In genomic region chr3:142580061-142580423, GRCh38 we compare ENCODE assay signal across 13 cellular contexts. TPM values are rescaled to one million over a fixed set of nuclear protein-coding genes. Genes with fewer than 3 reads are reported as not detected.
DNase-seq lines count a peak whose midpoint lies in the region; ATAC-seq, FAIRE-seq and TF ChIP-seq lines count a peak whose summit lies in the region.
"Had no signal": no experiment of that assay in that cellular context is flagged by ENCODE, and none has a peak within 500 bp of the region (broad histone marks: within the 10 kb centered on the region; RNA-seq: fewer than 3 reads in every experiment).

No MANE protein-coding gene starts in this region.

- no peak for TF ChIP-seq POLR2A in K562 (conservative IDR thresholded peaks at IDR 0.05)
- no peak for TF ChIP-seq POLR2A in prostate gland (IDR thresholded peaks at IDR 0.05)

- H3K27me3 Mint-ChIP-seq in activated CD4-positive, alpha-beta T cell treated with anti-CD3 and anti-CD28 coated beads, Interleukin-2, amount 10 ng/mL, durations not matched to agents 24 days and 14 days, result peaks cover 24% of the 10 kb centered on the region
- H3K27me3 Mint-ChIP-seq in IgD-negative memory B cell (no peaks in the 10 kb centered on the region), osteocyte (ENCODE audit: unreplicated experiment) (peaks cover 11% of the 10 kb centered on the region)

- peaks cover 36% of the 10 kb centered on the region for H3K4me1 Mint-ChIP-seq in activated CD4-positive, alpha-beta T cell treated with anti-CD3 and anti-CD28 coated beads, Interleukin-2, amount 10 ng/mL, durations not matched to agents 24 days and 14 days
- H3K4me1 Mint-ChIP-seq in IgD-negative memory B cell, result peaks cover 23 to 32% (median 30%) of the 10 kb centered on the region in 3 donors
- peaks cover 26% of the 10 kb centered on the region for H3K4me1 Mint-ChIP-seq in osteocyte (ENCODE audit: unreplicated experiment)

- peaks cover 8% of the 10 kb centered on the region for H3K36me3 Mint-ChIP-seq in activated CD4-positive, alpha-beta T cell treated with anti-CD3 and anti-CD28 coated beads, Interleukin-2, amount 10 ng/mL, durations not matched to agents 24 days and 14 days (ENCODE audit: low read depth)
- H3K36me3 Mint-ChIP-seq in IgD-negative memory B cell (peaks cover 6% of the 10 kb centered on the region), osteocyte (ENCODE audit: unreplicated experiment) (no peaks in the 10 kb centered on the region)

- H3K27ac ChIP-seq in K562 (ENCODE audit: extremely low read depth, low read depth, low read length) (no peak overlapping the region), prostate gland (no peak overlapping the region)

- FAIRE-seq in K562 (lab: Jason Lieb, UNC), result no peak

- CTCF ChIA-PET in K562 (lab: Yijun Ruan, JAX; ENCODE audit: low intra/inter-chr PET ratio), result no interaction called here

- DNase-seq in activated CD4-positive, alpha-beta T cell treated with anti-CD3 and anti-CD28 coated beads, Interleukin-2, amount 10 ng/mL, durations not matched to agents 24 days and 14 days, result no peak
- DNase-seq in activated CD4-positive, alpha-beta T cell treated with anti-CD3 and anti-CD28 coated beads, Interleukin-2, amount 50 U/mL, for 48 hours, result no peak
- DNase-seq in K562 (ENCODE audit: extremely low read depth in 1 of 4, low spot score in 3 of 4), result no peak
- DNase-seq in osteocyte (ENCODE audit: extremely low spot score, unreplicated experiment), result no peak
- DNase-seq in HPDE6-E6E7 (ENCODE audit: extremely low spot score), result no peak
- no peak for DNase-seq in foreskin fibroblast
- no peak for DNase-seq in prostate gland (ENCODE audit: low spot score)
- DNase-seq: DMS53, NCI-H1694 treated with DMSO at 0.1 percent for 48 hours, NCI-H524 treated with DMSO at 0.1 percent for 48 hours, Peyer's patch, trophoblast cell had no signal

- TF ChIP-seq EP300 in K562 (IDR thresholded peaks at IDR 0.05; ENCODE audit: low read length), result no peak

- in situ Hi-C loops in K562 (cut with MboI), result loop anchor here (10.0 kb wide), 1 partner anchor 325 kb away; no protein-coding TSS in a partner anchor

- H2AFZ ChIP-seq in K562 (ENCODE audit: low read depth, low read length), result peak overlapping the region; percentile 94; the same call in 1 of the 2 replicates

- TF ChIP-seq RAD21 in K562 (CRISPR knock-in tag; conservative IDR thresholded peaks at IDR 0.05 in 1 of 2, IDR thresholded peaks at IDR 0.05 in 1 of 2), result no peak

- peak overlapping the region; percentile 94; the same call in 1 of the 2 replicates for H3K4me2 ChIP-seq in K562 (ENCODE audit: insufficient read depth, low read length)

- H3K4me1 ChIP-seq in K562 (replicated peaks in 1 of 2; ENCODE audit: control insufficient read depth in 2 of 2, insufficient read depth in 2 of 2, low read length in 2 of 2) (peaks cover 8 to 10% of the 10 kb centered on the region in 2 experiments; a peak in 4 of 5 replicates), prostate gland (replicated peaks) (no peaks in the 10 kb centered on the region)

- no peak for ATAC-seq in K562

- H3K9ac ChIP-seq in K562 (ENCODE audit: insufficient read depth in 1 of 2, low read depth in 2 of 2, low read length in 2 of 2), result no peak overlapping the region

- peak overlapping the region; percentile 99 for H3K27ac Mint-ChIP-seq in activated CD4-positive, alpha-beta T cell treated with anti-CD3 and anti-CD28 coated beads, Interleukin-2, amount 10 ng/mL, durations not matched to agents 24 days and 14 days
- H3K27ac Mint-ChIP-seq in IgD-negative memory B cell, result peak overlapping the region; percentile 62 to 98 (median 97)
- H3K27ac Mint-ChIP-seq in osteocyte (ENCODE audit: unreplicated experiment), result peak overlapping the region; percentile 78

- intact Hi-C loops in activated CD4-positive, alpha-beta T cell treated with anti-CD3 and anti-CD28 coated beads, Interleukin-2, amount 10 ng/mL, durations not matched to agents 24 days and 14 days (cut with micrococcal nuclease), result no loop called here
- intact Hi-C loops in K562 (cut with micrococcal nuclease), result no loop called here
- intact Hi-C loops in prostate gland (cut with DNase I), result loop anchor here (10.0 kb wide), 1 partner anchor 405 kb away; no protein-coding TSS in a partner anchor

- no peak for TF ChIP-seq CTCF in K562 (IDR thresholded peaks at IDR 0.05 in 2 of 3, conservative IDR thresholded peaks at IDR 0.05 in 1 of 3; ENCODE audit: insufficient read depth in 2 of 3, low read depth in 1 of 3, low read length in 3 of 3)
- TF ChIP-seq CTCF in osteocyte (IDR thresholded peaks at IDR 0.05), result no peak
- TF ChIP-seq CTCF in foreskin fibroblast (IDR thresholded peaks at IDR 0.05; ENCODE audit: low read depth, low read length), result no peak
- TF ChIP-seq CTCF in prostate gland (IDR thresholded peaks at IDR 0.05), result no peak

- no peaks in the 10 kb centered on the region for H4K20me1 ChIP-seq in K562 (replicated peaks; ENCODE audit: control insufficient read depth, insufficient read depth, low read length)

- H3K27me3 ChIP-seq in K562 (ENCODE audit: control insufficient read depth in 2 of 2, insufficient read depth in 2 of 2, low read length in 2 of 2) (no peaks in the 10 kb centered on the region), prostate gland (replicated peaks; ENCODE audit: insufficient read depth) (no peaks in the 10 kb centered on the region)
- H3K27me3 ChIP-seq: Peyer's patch had no signal

- WGBS in K562 (ENCODE audit: insufficient coverage, low coverage, missing lambda C conversion rate), result 58% methylated on average over 1 of the region's 1 CpG
- 100% methylated on average over 1 of the region's 1 CpG for WGBS in prostate gland

- no peaks in the 10 kb centered on the region for H3K9me3 ChIP-seq in K562 (replicated peaks; ENCODE audit: control insufficient read depth, insufficient read depth, low read depth, low read length)
- H3K9me3 ChIP-seq in prostate gland, result no peaks in the 10 kb centered on the region
- H3K9me3 ChIP-seq: Peyer's patch had no signal

- POLR2A ChIA-PET in K562 (lab: Yijun Ruan, JAX), result interaction anchor here (0.6 to 3.5 kb wide), 3 partner anchors 10 to 50 kb away, joined by 3 to 20 read pairs (median 4); no protein-coding TSS in a partner anchor

- H3K4me3 ChIP-seq in K562, result no peak overlapping the region
- no peak overlapping the region for H3K4me3 ChIP-seq in foreskin fibroblast (ENCODE audit: low read depth in 1 of 2, low read length in 2 of 2)
- H3K4me3 ChIP-seq in prostate gland, result no peak overlapping the region

- H3K4me3 Mint-ChIP-seq in activated CD4-positive, alpha-beta T cell treated with anti-CD3 and anti-CD28 coated beads, Interleukin-2, amount 10 ng/mL, durations not matched to agents 24 days and 14 days, result peak overlapping the region; percentile 99
- H3K4me3 Mint-ChIP-seq in IgD-negative memory B cell (peak overlapping the region in 3 of 4 donors; percentile 77 to 96 (median 92)), osteocyte (ENCODE audit: unreplicated experiment) (peak overlapping the region; percentile 96)

- no TSS peak for BruUV-seq in K562 (replicated peaks; lab: Mats Ljungman, UMichigan)

- H3K36me3 ChIP-seq in K562 (ENCODE audit: control insufficient read depth, insufficient read depth, low read length) (peaks cover 9% of the 10 kb centered on the region; the same call in 2 of the 3 replicates), prostate gland (no peaks in the 10 kb centered on the region)
- H3K36me3 ChIP-seq: Peyer's patch had no signal

- no peaks in the 10 kb centered on the region for H3K9me1 ChIP-seq in K562 (ENCODE audit: control insufficient read depth, insufficient read depth, low read length)

- no peaks in the 10 kb centered on the region for H3K9me3 Mint-ChIP-seq in activated CD4-positive, alpha-beta T cell treated with anti-CD3 and anti-CD28 coated beads, Interleukin-2, amount 10 ng/mL, durations not matched to agents 24 days and 14 days
- H3K9me3 Mint-ChIP-seq in IgD-negative memory B cell (no peaks in the 10 kb centered on the region), osteocyte (ENCODE audit: unreplicated experiment) (no peaks in the 10 kb centered on the region)

- H3K79me2 ChIP-seq in K562 (ENCODE audit: control insufficient read depth, insufficient read depth, low read length), result peaks cover 35% of the 10 kb centered on the region

RNA-seq across cellular contexts. Expression of gene ATR, which starts 1.5 kb away (rescaled TPM):
- total RNA-seq in activated CD4-positive, alpha-beta T cell treated with anti-CD3 and anti-CD28 coated beads, Interleukin-2, amount 10 ng/mL, durations not matched to agents 24 days and 14 days, result 34.2 and 35.0 TPM in 2 replicates
- polyA plus RNA-seq in IgD-negative memory B cell, result 12.6 TPM
- total RNA-seq in K562 (2011; cell fraction: chromatin; rRNA removed; ENCODE audit: low replicate concordance), result 37.1 and 152 TPM in 2 replicates
- total RNA-seq in K562 (2011; cell fraction: nucleolus; rRNA removed), result 15.7 and 24.5 TPM in 2 replicates
- 41.6 and 44.8 TPM in 2 replicates for total RNA-seq in K562 (2011; cell fraction: nucleoplasm; rRNA removed)
- total RNA-seq in K562 (2014; rRNA removed), result 20.7 and 23.2 TPM in 2 replicates
- total RNA-seq in K562 (2014; rRNA removed; fragmentation: Illumina TruSeq; extraction: Trizol), result 37.4 and 41.5 TPM in 2 replicates
- 37.0 and 37.8 TPM in 2 replicates for total RNA-seq in K562 (2015; rRNA removed; fragmentation: Illumina TruSeq; extraction: Trizol)
- 27.2 and 28.9 TPM in 2 replicates for total RNA-seq in K562 (2021)
- 22.9 and 33.6 TPM in 2 replicates for polyA plus RNA-seq in K562 (2011; rRNA removed)
- polyA plus RNA-seq in K562 (2011; cell fraction: cytosol; rRNA removed), result 4.5 and 8.3 TPM in 2 replicates
- 30.9 and 39.1 TPM in 2 replicates for polyA plus RNA-seq in K562 (2011; cell fraction: nucleus; rRNA removed)
- polyA plus RNA-seq in K562 (2012), result 14.8 and 17.1 TPM in 2 replicates
- 16.8 and 21.9 TPM in 2 replicates for polyA plus RNA-seq in K562 (2014; fragmentation: Illumina TruSeq; extraction: Trizol)
- 10 to 100 TPM; 19.8 to 20.3 TPM for polyA plus RNA-seq in K562 (2014; fragmentation: Nextera tagmentation; extraction: Ambion mirVana)
- polyA plus RNA-seq in K562 (2014; rRNA removed), result 18.0 and 21.4 TPM in 2 replicates
- 66.9 and 67.3 TPM in 2 replicates for polyA minus RNA-seq in K562 (2011; rRNA and poly(A)+ RNA removed)
- 18.6 and 25.4 TPM in 2 replicates for polyA minus RNA-seq in K562 (2011; cell fraction: cytosol; rRNA and poly(A)+ RNA removed)
- polyA minus RNA-seq in K562 (2011; cell fraction: nucleus; rRNA and poly(A)+ RNA removed), result 40.7 and 69.0 TPM in 2 replicates
- total RNA-seq in osteocyte, result 24.3 and 27.1 TPM in 2 replicates
- total RNA-seq in prostate gland, result 10 to 100 TPM; 35.6 to 36.1 TPM

RNA-seq across cellular contexts. Expression of gene PLS1, which starts 16.2 kb away (rescaled TPM):
- 4.6 TPM in 2 replicates for total RNA-seq in activated CD4-positive, alpha-beta T cell treated with anti-CD3 and anti-CD28 coated beads, Interleukin-2, amount 10 ng/mL, durations not matched to agents 24 days and 14 days
- not detected for polyA plus RNA-seq in IgD-negative memory B cell
- total RNA-seq in K562 (2011; cell fraction: chromatin; rRNA removed; ENCODE audit: low replicate concordance), result 6.6 and 24.4 TPM in 2 replicates
- total RNA-seq in K562 (2011; cell fraction: nucleolus; rRNA removed), result 1.8 and 2.2 TPM in 2 replicates
- 10.0 and 11.6 TPM in 2 replicates for total RNA-seq in K562 (2011; cell fraction: nucleoplasm; rRNA removed)
- total RNA-seq in K562 (2014; rRNA removed), result 7.8 and 9.5 TPM in 2 replicates
- 16.2 and 17.8 TPM in 2 replicates for total RNA-seq in K562 (2014; rRNA removed; fragmentation: Illumina TruSeq; extraction: Trizol)
- total RNA-seq in K562 (2015; rRNA removed; fragmentation: Illumina TruSeq; extraction: Trizol), result 11.9 and 13.7 TPM in 2 replicates
- total RNA-seq in K562 (2021), result 9.0 and 11.5 TPM in 2 replicates
- polyA plus RNA-seq in K562 (2011; rRNA removed), result 10.8 and 20.1 TPM in 2 replicates
- 3.5 and 6.8 TPM in 2 replicates for polyA plus RNA-seq in K562 (2011; cell fraction: cytosol; rRNA removed)
- 4.2 and 4.5 TPM in 2 replicates for polyA plus RNA-seq in K562 (2011; cell fraction: nucleus; rRNA removed)
- polyA plus RNA-seq in K562 (2012), result 6.4 and 7.2 TPM in 2 replicates
- 9.9 and 13.0 TPM in 2 replicates for polyA plus RNA-seq in K562 (2014; fragmentation: Illumina TruSeq; extraction: Trizol)
- 10 to 100 TPM; 10.6 to 21.3 TPM for polyA plus RNA-seq in K562 (2014; fragmentation: Nextera tagmentation; extraction: Ambion mirVana)
- 6.1 and 11.0 TPM in 2 replicates for polyA plus RNA-seq in K562 (2014; rRNA removed)
- 23.9 and 26.7 TPM in 2 replicates for polyA minus RNA-seq in K562 (2011; rRNA and poly(A)+ RNA removed)
- polyA minus RNA-seq in K562 (2011; cell fraction: cytosol; rRNA and poly(A)+ RNA removed), result 6.5 and 10.6 TPM in 2 replicates
- polyA minus RNA-seq in K562 (2011; cell fraction: nucleus; rRNA and poly(A)+ RNA removed), result 5.5 and 10.4 TPM in 2 replicates
- total RNA-seq in osteocyte, result 0.78 and 1.5 TPM in 2 replicates
- 1 to 10 TPM; 6.4 to 7.0 TPM for total RNA-seq in prostate gland
